24 cellular contexts compared by ENCODE assay signal in the genomic region with DNA sequence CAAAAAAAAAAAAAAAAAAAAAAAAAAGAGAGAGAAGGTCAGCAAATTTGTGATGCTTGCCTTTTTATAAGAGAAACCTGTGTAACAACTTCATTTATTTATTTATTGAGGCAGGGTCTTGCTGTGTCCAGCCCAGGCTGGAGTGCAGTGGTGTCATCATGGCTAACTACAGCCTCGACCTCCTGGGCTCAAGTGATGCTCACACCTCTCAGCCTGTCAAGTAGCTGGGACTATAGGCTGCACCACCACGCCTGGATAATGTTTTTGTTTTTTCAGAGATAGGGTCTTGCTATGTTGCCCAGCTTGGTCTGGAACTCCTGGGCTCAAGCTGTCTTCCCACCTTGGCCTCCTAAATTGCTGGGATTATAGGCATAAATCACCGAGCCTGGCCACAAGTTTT. TPM values are rescaled to one million over a fixed set of nuclear protein-coding genes. Genes with fewer than 3 reads are reported as not detected.
"Had no signal": no experiment of that assay in that cellular context is flagged by ENCODE, and none has a peak within 500 bp of the region (broad histone marks: within the 10 kb centered on the region; RNA-seq: fewer than 3 reads in every experiment).

No MANE protein-coding gene starts in this region.

- DNase-seq: IMR-90, Karpas-422, KG1, MG63, NCI-H1092, NCI-H1105 treated with DMSO at 0.1 percent for 48 hours, NCI-H1417 treated with DMSO at 0.1 percent for 48 hours, NCI-H146, NCI-H1694 treated with DMSO at 0.1 percent for 48 hours, NCI-H1930, NCI-H2081, NCI-H2107, NCI-H2227 treated with DMSO at 0.1 percent for 48 hours, NCI-H524, NCI-H526 treated with DMSO at 0.1 percent for 48 hours, NCI-H748 treated with DMSO at 0.1 percent for 48 hours, Right ventricle myocardium superior, RPMI8226, SIG-M5 had no signal

- H3K4me3 ChIP-seq: MG63, SJSA1, SK-N-MC had no signal

- H3K27me3 ChIP-seq: MG63, SJSA1 had no signal

- H3K9me3 ChIP-seq: MG63, SJSA1 had no signal

- H3K27ac ChIP-seq: SJSA1, SK-N-MC had no signal

- H3K4me1 ChIP-seq: SJSA1 had no signal

RNA-seq across cellular contexts. Expression of a gene that starts 43.4 kb away (rescaled TPM):
- total RNA-seq: HepG2, HT1080, IMR-90, NCI-H460, Right ventricle myocardium superior, SJSA1 had no signal
- polyA plus RNA-seq: HepG2, IMR-90 had no signal
